ENCODE assay signal across 2 cellular contexts in the genomic region with DNA sequence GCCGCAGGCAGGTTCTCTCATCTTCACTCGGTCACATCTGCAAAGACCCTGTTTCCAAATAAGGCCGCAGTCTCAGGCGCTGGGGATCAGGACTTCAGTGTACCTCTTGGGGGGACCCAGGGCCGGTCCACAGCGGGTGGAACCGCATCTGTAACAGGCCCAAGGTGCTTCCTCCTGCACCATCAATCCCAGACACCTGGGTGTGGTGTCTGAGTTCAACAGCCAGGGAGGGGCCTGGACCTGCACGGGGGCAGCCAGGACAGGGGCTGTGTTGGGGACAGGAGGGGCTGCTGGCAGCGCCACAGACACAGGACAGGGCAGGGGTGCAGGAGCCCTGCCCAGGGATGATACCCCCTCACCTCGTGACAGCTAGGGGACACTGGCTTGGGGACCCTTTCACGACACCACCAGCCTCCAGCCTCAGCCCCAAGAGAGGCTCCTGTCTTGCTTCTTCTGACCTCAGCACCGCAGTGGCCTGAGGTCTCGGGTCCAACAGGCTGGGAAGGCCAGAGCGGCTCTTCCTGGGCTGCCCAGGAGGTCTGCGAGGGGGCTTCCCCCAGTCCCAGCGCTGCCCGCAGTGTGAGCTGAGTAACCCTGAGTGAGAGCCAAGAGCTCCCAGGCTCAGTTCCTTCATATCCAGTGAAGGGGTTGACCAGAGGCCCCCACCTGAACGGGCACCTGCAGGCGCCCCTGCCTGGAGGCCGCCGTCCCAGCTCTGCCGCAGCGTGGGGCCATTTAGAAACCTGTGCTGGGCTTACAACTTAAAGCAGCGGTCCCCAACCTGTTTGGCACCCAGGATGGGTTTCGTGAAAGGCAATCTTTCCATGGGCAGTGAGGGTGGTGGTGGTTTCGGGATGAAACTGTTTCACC.
TF ChIP-seq lines count a peak whose summit lies in the region.

No MANE protein-coding gene starts in this region.

TF ChIP-seq in A549, 52 proteins besides CTCF, POLR2A, EP300 and RAD21:
- no peak for TF ChIP-seq ZSCAN20 (CRISPR knock-in tag; IDR thresholded peaks at IDR 0.05)
- TF ChIP-seq, protein P1, sequence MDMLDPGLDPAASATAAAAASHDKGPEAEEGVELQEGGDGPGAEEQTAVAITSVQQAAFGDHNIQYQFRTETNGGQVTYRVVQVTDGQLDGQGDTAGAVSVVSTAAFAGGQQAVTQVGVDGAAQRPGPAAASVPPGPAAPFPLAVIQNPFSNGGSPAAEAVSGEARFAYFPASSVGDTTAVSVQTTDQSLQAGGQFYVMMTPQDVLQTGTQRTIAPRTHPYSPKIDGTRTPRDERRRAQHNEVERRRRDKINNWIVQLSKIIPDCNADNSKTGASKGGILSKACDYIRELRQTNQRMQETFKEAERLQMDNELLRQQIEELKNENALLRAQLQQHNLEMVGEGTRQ (IDR thresholded peaks at IDR 0.05) = no peak
- TF ChIP-seq KDM5A (IDR thresholded peaks at IDR 0.05) = no peak
- TF ChIP-seq HOXB13 (CRISPR knock-in tag; IDR thresholded peaks at IDR 0.05; ENCODE audit: low read depth) = no peak
- TF ChIP-seq, protein P2, sequence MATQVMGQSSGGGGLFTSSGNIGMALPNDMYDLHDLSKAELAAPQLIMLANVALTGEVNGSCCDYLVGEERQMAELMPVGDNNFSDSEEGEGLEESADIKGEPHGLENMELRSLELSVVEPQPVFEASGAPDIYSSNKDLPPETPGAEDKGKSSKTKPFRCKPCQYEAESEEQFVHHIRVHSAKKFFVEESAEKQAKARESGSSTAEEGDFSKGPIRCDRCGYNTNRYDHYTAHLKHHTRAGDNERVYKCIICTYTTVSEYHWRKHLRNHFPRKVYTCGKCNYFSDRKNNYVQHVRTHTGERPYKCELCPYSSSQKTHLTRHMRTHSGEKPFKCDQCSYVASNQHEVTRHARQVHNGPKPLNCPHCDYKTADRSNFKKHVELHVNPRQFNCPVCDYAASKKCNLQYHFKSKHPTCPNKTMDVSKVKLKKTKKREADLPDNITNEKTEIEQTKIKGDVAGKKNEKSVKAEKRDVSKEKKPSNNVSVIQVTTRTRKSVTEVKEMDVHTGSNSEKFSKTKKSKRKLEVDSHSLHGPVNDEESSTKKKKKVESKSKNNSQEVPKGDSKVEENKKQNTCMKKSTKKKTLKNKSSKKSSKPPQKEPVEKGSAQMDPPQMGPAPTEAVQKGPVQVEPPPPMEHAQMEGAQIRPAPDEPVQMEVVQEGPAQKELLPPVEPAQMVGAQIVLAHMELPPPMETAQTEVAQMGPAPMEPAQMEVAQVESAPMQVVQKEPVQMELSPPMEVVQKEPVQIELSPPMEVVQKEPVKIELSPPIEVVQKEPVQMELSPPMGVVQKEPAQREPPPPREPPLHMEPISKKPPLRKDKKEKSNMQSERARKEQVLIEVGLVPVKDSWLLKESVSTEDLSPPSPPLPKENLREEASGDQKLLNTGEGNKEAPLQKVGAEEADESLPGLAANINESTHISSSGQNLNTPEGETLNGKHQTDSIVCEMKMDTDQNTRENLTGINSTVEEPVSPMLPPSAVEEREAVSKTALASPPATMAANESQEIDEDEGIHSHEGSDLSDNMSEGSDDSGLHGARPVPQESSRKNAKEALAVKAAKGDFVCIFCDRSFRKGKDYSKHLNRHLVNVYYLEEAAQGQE (IDR thresholded peaks at IDR 0.05) = no peak
- TF ChIP-seq TFCP2L1 (CRISPR knock-in tag; IDR thresholded peaks at IDR 0.05) = no peak
- TF ChIP-seq POLR2AphosphoS2 (conservative IDR thresholded peaks at IDR 0.05; ENCODE audit: low read length) = no peak
- TF ChIP-seq, protein P3, sequence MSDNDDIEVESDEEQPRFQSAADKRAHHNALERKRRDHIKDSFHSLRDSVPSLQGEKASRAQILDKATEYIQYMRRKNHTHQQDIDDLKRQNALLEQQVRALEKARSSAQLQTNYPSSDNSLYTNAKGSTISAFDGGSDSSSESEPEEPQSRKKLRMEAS (IDR thresholded peaks at IDR 0.05) = no peak
- TF ChIP-seq SMC3 (IDR thresholded peaks at IDR 0.05) = no peak
- no peak for TF ChIP-seq CBX8 (IDR thresholded peaks at IDR 0.05)
- no peak for TF ChIP-seq ZFP36 (IDR thresholded peaks at IDR 0.05; ENCODE audit: borderline replicate concordance, partially characterized antibody)
- TF ChIP-seq FOSB (CRISPR knock-in tag; IDR thresholded peaks at IDR 0.05) = no peak
- TF ChIP-seq ZC3H11A (IDR thresholded peaks at IDR 0.05) = no peak
- TF ChIP-seq, protein P4, sequence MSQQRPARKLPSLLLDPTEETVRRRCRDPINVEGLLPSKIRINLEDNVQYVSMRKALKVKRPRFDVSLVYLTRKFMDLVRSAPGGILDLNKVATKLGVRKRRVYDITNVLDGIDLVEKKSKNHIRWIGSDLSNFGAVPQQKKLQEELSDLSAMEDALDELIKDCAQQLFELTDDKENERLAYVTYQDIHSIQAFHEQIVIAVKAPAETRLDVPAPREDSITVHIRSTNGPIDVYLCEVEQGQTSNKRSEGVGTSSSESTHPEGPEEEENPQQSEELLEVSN (IDR thresholded peaks at IDR 0.05; ENCODE audit: borderline replicate concordance, low read depth) = no peak

TF ChIP-seq in IMR-90, 13 proteins besides CTCF, POLR2A, EP300 and RAD21:
- TF ChIP-seq RCOR1 (IDR thresholded peaks at IDR 0.05; ENCODE audit: insufficient replicate concordance, low read length) (no peak), MAZ (IDR thresholded peaks at IDR 0.05; ENCODE audit: borderline replicate concordance, low read depth, low read length) (no peak), FOS (IDR thresholded peaks at IDR 0.05; ENCODE audit: low read depth, low read length) (no peak), MXI1 (IDR thresholded peaks at IDR 0.05; ENCODE audit: borderline replicate concordance, low read depth, low read length) (no peak), RFX5 (IDR thresholded peaks at IDR 0.05; ENCODE audit: low read depth, low read length) (no peak), CHD1 (IDR thresholded peaks at IDR 0.05; ENCODE audit: low read depth, low read length) (no peak), CEBPB (IDR thresholded peaks at IDR 0.05; ENCODE audit: low read depth, low read length) (no peak), SMC3 (IDR thresholded peaks at IDR 0.05; ENCODE audit: low read depth, low read length) (no peak)
- TF ChIP-seq, protein P1 (IDR thresholded peaks at IDR 0.05; ENCODE audit: low read depth, low read length) = no peak
